In genomic region chr22:49100316-49100715, GRCh38 we compare ENCODE assay signal across 35 cellular contexts.
"Had no signal": no experiment of that assay in that cellular context is flagged by ENCODE, and none has a peak within 500 bp of the region (broad histone marks: within the 10 kb centered on the region; RNA-seq: fewer than 3 reads in every experiment).

No MANE protein-coding gene starts in this region.

- ATAC-seq: activated CD8-positive, alpha-beta memory T cell treated with anti-CD3 and anti-CD28 coated beads, Interleukin-2, amount 10 ng/mL, durations not matched to agents 7 days and 5 days; PC-3 had no signal

- H3K27ac ChIP-seq: KMS-11, Peyer's patch, WERI-Rb-1 had no signal

- H3K36me3 Mint-ChIP-seq: activated CD8-positive, alpha-beta memory T cell treated with anti-CD3 and anti-CD28 coated beads, Interleukin-2, amount 10 ng/mL, durations not matched to agents 7 days and 5 days; activated naive CD4-positive, alpha-beta T cell treated with anti-CD3 and anti-CD28 coated beads, Interleukin-2, amount 50 U/mL, for 24 hours; activated naive CD8-positive, alpha-beta T cell treated with anti-CD3 and anti-CD28 coated beads, Interleukin-2, amount 10 ng/mL, durations not matched to agents 7 days and 5 days; brain had no signal

- H3K27me3 Mint-ChIP-seq: activated CD4-positive, alpha-beta memory T cell treated with anti-CD3 and anti-CD28 coated beads, Interleukin-2, amount 10 ng/mL, durations not matched to agents 7 days and 5 days; activated CD8-positive, alpha-beta memory T cell treated with anti-CD3 and anti-CD28 coated beads, Interleukin-2, amount 10 ng/mL, durations not matched to agents 7 days and 5 days had no signal

- H3K4me1 Mint-ChIP-seq: activated CD4-positive, alpha-beta memory T cell treated with anti-CD3 and anti-CD28 coated beads, Interleukin-2, amount 10 ng/mL, durations not matched to agents 7 days and 5 days; activated CD8-positive, alpha-beta memory T cell treated with anti-CD3 and anti-CD28 coated beads, Interleukin-2, amount 10 ng/mL, durations not matched to agents 7 days and 5 days; activated naive CD4-positive, alpha-beta T cell treated with anti-CD3 and anti-CD28 coated beads, Interleukin-2, amount 50 U/mL, for 24 hours; activated naive CD8-positive, alpha-beta T cell treated with anti-CD3 and anti-CD28 coated beads, Interleukin-2, amount 10 ng/mL, durations not matched to agents 7 days and 5 days had no signal

- H3K27me3 ChIP-seq: Peyer's patch had no signal

- H3K4me3 Mint-ChIP-seq: activated CD4-positive, alpha-beta memory T cell treated with anti-CD3 and anti-CD28 coated beads, Interleukin-2, amount 10 ng/mL, durations not matched to agents 7 days and 5 days; activated CD8-positive, alpha-beta memory T cell treated with anti-CD3 and anti-CD28 coated beads, Interleukin-2, amount 10 ng/mL, durations not matched to agents 7 days and 5 days; activated naive CD4-positive, alpha-beta T cell treated with anti-CD3 and anti-CD28 coated beads, Interleukin-2, amount 50 U/mL, for 24 hours; activated naive CD8-positive, alpha-beta T cell treated with anti-CD3 and anti-CD28 coated beads, Interleukin-2, amount 10 ng/mL, durations not matched to agents 7 days and 5 days; brain had no signal

- H3K4me3 ChIP-seq: Peyer's patch had no signal

- H3K9me3 ChIP-seq: Peyer's patch had no signal

- DNase-seq: activated CD4-positive, alpha-beta memory T cell treated with anti-CD3 and anti-CD28 coated beads, Interleukin-2, amount 10 ng/mL, durations not matched to agents 7 days and 5 days; activated CD4-positive, alpha-beta T cell treated with anti-CD3 and anti-CD28 coated beads for 1 hour; activated CD4-positive, alpha-beta T cell treated with anti-CD3 and anti-CD28 coated beads for 48 hours; activated CD4-positive, CD25-positive, alpha-beta regulatory T cell; activated CD8-positive, alpha-beta memory T cell treated with anti-CD3 and anti-CD28 coated beads for 24 hours; activated CD8-positive, alpha-beta memory T cell treated with anti-CD3 and anti-CD28 coated beads, Interleukin-2, amount 10 ng/mL, durations not matched to agents 7 days and 5 days; activated CD8-positive, alpha-beta memory T cell treated with anti-CD3 and anti-CD28 coated beads, Interleukin-2, amount 50 U/mL, for 48 hours; activated effector memory CD4-positive, alpha-beta T cell treated with Interleukin-2 at 50 U/mL for 16 hours; activated naive CD8-positive, alpha-beta T cell treated with anti-CD3 and anti-CD28 coated beads, Interleukin-2, amount 10 ng/mL, durations not matched to agents 7 days and 5 days; activated T-cell treated with anti-CD3 and anti-CD28 coated beads, Interleukin-2, amount 50 U/mL, for 48 hours; amygdala; caudate nucleus; MM.1S; MV-4-11; NCI-H1092; NCI-H1417; NCI-H187; NCI-H2029 treated with DMSO at 0.1 percent for 48 hours; NCI-H2107; NCI-H2171; NCI-H510A; NCI-H526; NCI-H748 treated with DMSO at 0.1 percent for 48 hours; NK-92 treated with Interleukin-12 subunit alpha and Interleukin-12 subunit beta, amount 100 ng/mL, for 24 hours; PC-3; RPMI8226; SW 1271; T-helper 1 cell; T-helper 2 cell; T-helper 9 cell; WERI-Rb-1 had no signal

- H3K4me2 ChIP-seq: KMS-11 had no signal

- H3K4me1 ChIP-seq: Peyer's patch had no signal

- H3K27ac Mint-ChIP-seq: activated CD4-positive, alpha-beta memory T cell treated with anti-CD3 and anti-CD28 coated beads, Interleukin-2, amount 10 ng/mL, durations not matched to agents 7 days and 5 days; activated CD8-positive, alpha-beta memory T cell treated with anti-CD3 and anti-CD28 coated beads, Interleukin-2, amount 10 ng/mL, durations not matched to agents 7 days and 5 days; activated naive CD4-positive, alpha-beta T cell treated with anti-CD3 and anti-CD28 coated beads, Interleukin-2, amount 50 U/mL, for 24 hours; activated naive CD8-positive, alpha-beta T cell treated with anti-CD3 and anti-CD28 coated beads, Interleukin-2, amount 10 ng/mL, durations not matched to agents 7 days and 5 days had no signal

- H3K36me3 ChIP-seq: Peyer's patch, WERI-Rb-1 had no signal

- H3K9me3 Mint-ChIP-seq: activated CD4-positive, alpha-beta memory T cell treated with anti-CD3 and anti-CD28 coated beads, Interleukin-2, amount 10 ng/mL, durations not matched to agents 7 days and 5 days; activated naive CD4-positive, alpha-beta T cell treated with anti-CD3 and anti-CD28 coated beads, Interleukin-2, amount 50 U/mL, for 24 hours; activated naive CD8-positive, alpha-beta T cell treated with anti-CD3 and anti-CD28 coated beads, Interleukin-2, amount 10 ng/mL, durations not matched to agents 7 days and 5 days had no signal
